ENCODE assay signal across 9 cellular contexts in genomic region chr14:93044601-93045000, GRCh38.
A peak's percentile ranks its signal among the peaks of the same experiment; 100 is the strongest.
DNase-seq lines count a peak whose midpoint lies in the region; ATAC-seq and TF ChIP-seq lines count a peak whose summit lies in the region.
"Had no signal": no experiment of that assay in that cellular context is flagged by ENCODE, and none has a peak within 500 bp of the region (broad histone marks: within the 10 kb centered on the region; RNA-seq: fewer than 3 reads in every experiment).

No MANE protein-coding gene starts in this region.

- H3K9ac ChIP-seq in IMR-90 (ENCODE audit: low read depth, low read length), result no peak overlapping the region
- peak overlapping the region; percentile 40 to 62 for H3K9ac ChIP-seq in duodenal mucosa (ENCODE audit: low read depth in 1 of 2, low read length in 2 of 2)

- H2AK9ac ChIP-seq in IMR-90 (replicated peaks; ENCODE audit: low read depth, low read length, poor library complexity), result peak overlapping the region; percentile 29

- no peak overlapping the region for H3K23ac ChIP-seq in IMR-90 (ENCODE audit: low read depth, low read length)

- H3K27ac ChIP-seq in IMR-90 (ENCODE audit: insufficient read depth, low read length) (no peak overlapping the region), duodenal mucosa (ENCODE audit: low read depth, low read length) (peak overlapping the region; percentile 91), sigmoid colon (peak overlapping the region; percentile 4 to 94 (median 83))

- no peak overlapping the region for H4K5ac ChIP-seq in IMR-90 (ENCODE audit: low read depth, low read length)

- no peak overlapping the region for H3K4ac ChIP-seq in IMR-90 (ENCODE audit: low read depth, low read length)

- no peaks in the 10 kb centered on the region; the same call in 1 of the 2 replicates for H3K9me1 ChIP-seq in IMR-90 (ENCODE audit: insufficient read depth, low read length)

- no peak overlapping the region for H2AK5ac ChIP-seq in IMR-90 (ENCODE audit: low read depth, low read length)

- H3K36me3 ChIP-seq in IMR-90 (ENCODE audit: control insufficient read depth, insufficient read depth, low read length) (no peaks in the 10 kb centered on the region), duodenal mucosa (ENCODE audit: control insufficient read depth in 1 of 2, insufficient read depth in 2 of 2, low read length in 2 of 2) (no peaks in the 10 kb centered on the region), sigmoid colon (no peaks in the 10 kb centered on the region)

- dilution Hi-C loops in IMR-90 (cut with HindIII; ENCODE audit: low sequenced_read_pairs, unreplicated experiment), result no loop called here

- H3K27me3 ChIP-seq in IMR-90 (ENCODE audit: control insufficient read depth, insufficient read depth, low read length) (peaks cover 41% of the 10 kb centered on the region), duodenal mucosa (ENCODE audit: control insufficient read depth in 1 of 2, insufficient read depth in 2 of 2, low read length in 2 of 2) (no peaks in the 10 kb centered on the region), sigmoid colon (no peaks in the 10 kb centered on the region)

- no peak overlapping the region for H2BK5ac ChIP-seq in IMR-90 (ENCODE audit: low read depth, low read length, poor library complexity, severe bottlenecking)

- no peak overlapping the region for H4K8ac ChIP-seq in IMR-90 (ENCODE audit: low read depth in 2 of 2, low read length in 2 of 2)

- no peak overlapping the region for H2AFZ ChIP-seq in IMR-90 (replicated peaks; ENCODE audit: low read length, poor library complexity)

- no peak overlapping the region for H2BK15ac ChIP-seq in IMR-90 (ENCODE audit: low read depth, low read length)

- H3K4me3 ChIP-seq in IMR-90 (ENCODE audit: insufficient read depth, low read depth, low read length) (no peak overlapping the region), duodenal mucosa (ENCODE audit: low read depth in 1 of 2, low read length in 2 of 2) (no peak overlapping the region), sigmoid colon (no peak overlapping the region)

- no peak overlapping the region for H3K14ac ChIP-seq in IMR-90 (replicated peaks; ENCODE audit: low read depth, low read length)

- POLR2A ChIA-PET in IMR-90 (lab: Charles Lee; ENCODE audit: unreplicated experiment), result no interaction called here

- H2BK20ac ChIP-seq in IMR-90 (ENCODE audit: low read depth, low read length), result no peak overlapping the region

- WGBS in IMR-90 (ENCODE audit: extremely low coverage in 2 of 2, insufficient read length in 1 of 2), 2 experiments, result no CpG with 5 or more reads among the region's 9 CpGs
- WGBS in sigmoid colon, 2 donors, result 49 to 72% methylated on average over 9 of the region's 9 CpGs

- ATAC-seq in GM19023 (IDR thresholded peaks at IDR 0.05; ENCODE audit: unreplicated experiment), result peak; percentile 64
- no peak for ATAC-seq in IMR-90 (ENCODE audit: low read depth)

- TF ChIP-seq POLR2A in IMR-90 (IDR thresholded peaks at IDR 0.05; ENCODE audit: low read depth, low read length) (no peak), sigmoid colon (IDR thresholded peaks at IDR 0.05) (no peak)

- H2BK120ac ChIP-seq in IMR-90 (ENCODE audit: low read depth, low read length), result no peak overlapping the region

- no peak overlapping the region for H4K91ac ChIP-seq in IMR-90 (ENCODE audit: insufficient read depth, low read depth, low read length)

- TF ChIP-seq CTCF in IMR-90 (conservative IDR thresholded peaks at IDR 0.05; ENCODE audit: low read depth, low read length), result no peak
- TF ChIP-seq CTCF in sigmoid colon (IDR thresholded peaks at IDR 0.05), result no peak

- no peaks in the 10 kb centered on the region for H3K79me1 ChIP-seq in IMR-90 (ENCODE audit: low read depth in 1 of 2, low read length in 2 of 2)

- peaks cover 44% of the 10 kb centered on the region for H4K20me1 ChIP-seq in IMR-90 (ENCODE audit: insufficient read depth, low read length)

- no peak for TF ChIP-seq RAD21 in IMR-90 (IDR thresholded peaks at IDR 0.05; ENCODE audit: low read length)

- DNase-seq in IMR-90 (no peak), sigmoid colon (no peak), NCI-H82 treated with DMSO at 0.1 percent for 48 hours (lab: John Stamatoyannopoulos, UW; ENCODE audit: unreplicated experiment) (no peak), NCI-H2227 treated with DMSO at 0.1 percent for 48 hours (lab: John Stamatoyannopoulos, UW) (no peak), glomerular visceral epithelial cell (ENCODE audit: extremely low spot score) (no peak), NCI-H345 treated with DMSO at 0.1 percent for 48 hours (lab: John Stamatoyannopoulos, UW; ENCODE audit: unreplicated experiment) (no peak)
- DNase-seq: NCI-H345 had no signal

- no peak for TF ChIP-seq EP300 in sigmoid colon (IDR thresholded peaks at IDR 0.05)

- no peak overlapping the region for H3K4me2 ChIP-seq in IMR-90 (ENCODE audit: low read depth, low read length)

- CTCF ChIA-PET in IMR-90 (lab: Yijun Ruan, JAX), result no interaction called here

- intact Hi-C loops in IMR-90 (cut with micrococcal nuclease), result no loop called here
- intact Hi-C loops in sigmoid colon (cut with DNase I), result no loop called here

- BruUV-seq in IMR-90 (replicated peaks; lab: Mats Ljungman, UMichigan), result no TSS peak

- H3K4me1 ChIP-seq in IMR-90 (ENCODE audit: control insufficient read depth, insufficient read depth, low read length), result peaks cover 9% of the 10 kb centered on the region
- peaks cover 94 to 96% of the 10 kb centered on the region in 2 donors for H3K4me1 ChIP-seq in duodenal mucosa (ENCODE audit: control insufficient read depth in 1 of 2, insufficient read depth in 2 of 2, low read length in 2 of 2)
- peaks cover 0 to 83% (median 62%) of the 10 kb centered on the region in 4 donors for H3K4me1 ChIP-seq in sigmoid colon

- in situ Hi-C loops in IMR-90 (cut with MboI; ENCODE audit: low sequenced_read_pairs), result no loop called here

- H3K9me3 ChIP-seq in IMR-90 (ENCODE audit: control insufficient read depth, insufficient read depth, low read length), result no peaks in the 10 kb centered on the region
- no peaks in the 10 kb centered on the region for H3K9me3 ChIP-seq in duodenal mucosa (ENCODE audit: control insufficient read depth in 1 of 2, low read length in 2 of 2)
- no peaks in the 10 kb centered on the region for H3K9me3 ChIP-seq in sigmoid colon

- H3K18ac ChIP-seq in IMR-90 (ENCODE audit: low read depth, low read length), result no peak overlapping the region

- H3K56ac ChIP-seq in IMR-90 (ENCODE audit: extremely low read depth, insufficient read depth, low read length), result no peak overlapping the region

TF ChIP-seq in IMR-90, 13 proteins besides CTCF, POLR2A, EP300 and RAD21:
- TF ChIP-seq RFX5 (IDR thresholded peaks at IDR 0.05; ENCODE audit: low read depth, low read length), result no peak
- no peak for TF ChIP-seq ELK1 (IDR thresholded peaks at IDR 0.05; ENCODE audit: borderline replicate concordance, low read depth, low read length)
- TF ChIP-seq SMC3 (IDR thresholded peaks at IDR 0.05; ENCODE audit: low read depth, low read length), result no peak
- no peak for TF ChIP-seq BHLHE40 (IDR thresholded peaks at IDR 0.05; ENCODE audit: low read depth, low read length)
- no peak for TF ChIP-seq NFE2L2 (IDR thresholded peaks at IDR 0.05; ENCODE audit: low read depth, low read length)
- no peak for TF ChIP-seq USF2 (IDR thresholded peaks at IDR 0.05; ENCODE audit: low read depth, low read length)
- no peak for TF ChIP-seq MAZ (IDR thresholded peaks at IDR 0.05; ENCODE audit: borderline replicate concordance, low read depth, low read length)
- no peak for TF ChIP-seq MAFK (IDR thresholded peaks at IDR 0.05; ENCODE audit: low read depth, low read length)
- no peak for TF ChIP-seq CEBPB (IDR thresholded peaks at IDR 0.05; ENCODE audit: low read depth, low read length)
- TF ChIP-seq MXI1 (IDR thresholded peaks at IDR 0.05; ENCODE audit: borderline replicate concordance, low read depth, low read length), result no peak
- no peak for TF ChIP-seq FOS (IDR thresholded peaks at IDR 0.05; ENCODE audit: low read depth, low read length)
- no peak for TF ChIP-seq CHD1 (IDR thresholded peaks at IDR 0.05; ENCODE audit: low read depth, low read length)
- TF ChIP-seq RCOR1 (IDR thresholded peaks at IDR 0.05; ENCODE audit: insufficient replicate concordance, low read length), result no peak
